In genomic region chr2:154638768-154639167, GRCh38 we compare ENCODE assay signal across 33 cellular contexts. TPM values are rescaled to one million over a fixed set of nuclear protein-coding genes. Genes with fewer than 3 reads are reported as not detected.
"Had no signal": no experiment of that assay in that cellular context is flagged by ENCODE, and none has a peak within 500 bp of the region (broad histone marks: within the 10 kb centered on the region; RNA-seq: fewer than 3 reads in every experiment).

No MANE protein-coding gene starts in this region.

- H3K27ac ChIP-seq: brain microvascular endothelial cell, dorsolateral prefrontal cortex had no signal

- H3K27me3 ChIP-seq: brain microvascular endothelial cell, dorsolateral prefrontal cortex had no signal

- H3K36me3 ChIP-seq: brain microvascular endothelial cell had no signal

- DNase-seq: activated CD4-positive, alpha-beta memory T cell treated with anti-CD3 and anti-CD28 coated beads for 36 hours; activated CD4-positive, alpha-beta T cell treated with anti-CD3 and anti-CD28 coated beads for 36 hours; activated CD4-positive, alpha-beta T cell treated with anti-CD3 and anti-CD28 coated beads, Interleukin-2, amount 10 ng/mL, durations not matched to agents 24 days and 14 days; activated CD4-positive, CD25-positive, alpha-beta regulatory T cell; activated CD4-positive, CD25-positive, alpha-beta regulatory T cell treated with anti-CD3 and anti-CD28 coated beads, Interleukin-2, amount 50 U/mL, for 72 hours; activated CD8-positive, alpha-beta memory T cell treated with anti-CD3 and anti-CD28 coated beads, Interleukin-2, amount 10 ng/mL, durations not matched to agents 7 days and 5 days; activated CD8-positive, alpha-beta memory T cell treated with anti-CD3 and anti-CD28 coated beads, Interleukin-2, amount 50 U/mL, for 4 hours; activated CD8-positive, alpha-beta T cell treated with anti-CD3 and anti-CD28 coated beads, Interleukin-2, amount 10 ng/mL, durations not matched to agents 7 days and 5 days; activated effector memory CD4-positive, alpha-beta T cell treated with anti-CD3 and anti-CD28 coated beads, Interleukin-2, amount 50 U/mL, for 16 hours; activated naive CD4-positive, alpha-beta T cell treated with anti-CD3 and anti-CD28 coated beads for 36 hours; activated naive CD8-positive, alpha-beta T cell treated with anti-CD3 and anti-CD28 coated beads, Interleukin-2, amount 10 ng/mL, durations not matched to agents 7 days and 5 days; activated T-cell treated with anti-CD3 and anti-CD28 coated beads, Interleukin-2, amount 50 U/mL, for 1 hour; activated T-cell treated with anti-CD3 and anti-CD28 coated beads, Interleukin-2, amount 50 U/mL, for 48 hours; amniotic stem cell; anterior cingulate cortex; brain microvascular endothelial cell; cerebellar nuclear complex; dorsolateral prefrontal cortex; effector memory CD4-positive, alpha-beta T cell; endodermal cell; foreskin fibroblast; head of caudate nucleus; T-helper 2 cell had no signal

- ATAC-seq: activated CD4-positive, alpha-beta T cell treated with anti-CD3 and anti-CD28 coated beads for 36 hours; activated CD8-positive, alpha-beta memory T cell treated with anti-CD3 and anti-CD28 coated beads, Interleukin-2, amount 10 ng/mL, durations not matched to agents 7 days and 5 days; activated CD8-positive, alpha-beta T cell treated with anti-CD3 and anti-CD28 coated beads, Interleukin-2, amount 10 ng/mL, durations not matched to agents 7 days and 5 days; esophagus mucosa had no signal

- H3K4me3 ChIP-seq: coronary artery, dorsolateral prefrontal cortex had no signal

- H3K27ac Mint-ChIP-seq: activated CD4-positive, alpha-beta memory T cell treated with anti-CD3 and anti-CD28 coated beads for 36 hours; activated CD4-positive, alpha-beta T cell treated with anti-CD3 and anti-CD28 coated beads for 36 hours; activated CD4-positive, alpha-beta T cell treated with anti-CD3 and anti-CD28 coated beads, Interleukin-2, amount 10 ng/mL, durations not matched to agents 24 days and 14 days; activated CD8-positive, alpha-beta memory T cell treated with anti-CD3 and anti-CD28 coated beads, Interleukin-2, amount 10 ng/mL, durations not matched to agents 7 days and 5 days; activated CD8-positive, alpha-beta T cell treated with anti-CD3 and anti-CD28 coated beads, Interleukin-2, amount 10 ng/mL, durations not matched to agents 7 days and 5 days; activated naive CD4-positive, alpha-beta T cell treated with anti-CD3 and anti-CD28 coated beads for 36 hours; activated naive CD4-positive, alpha-beta T cell treated with anti-CD3 and anti-CD28 coated beads, Interleukin-2, amount 50 U/mL, for 24 hours; activated naive CD8-positive, alpha-beta T cell treated with anti-CD3 and anti-CD28 coated beads, Interleukin-2, amount 10 ng/mL, durations not matched to agents 7 days and 5 days; activated T-helper 1 cell treated with anti-CD3 and anti-CD28 coated beads, Interleukin-12 subunit alpha, Interleukin-12 subunit beta, Interleukin-2, Interleukin-4 antibody, amounts not matched to agents 30 ng/mL and 10 ng/mL and 1 ng/mL, durations not matched to agents 14 hours and 24 hours and 36 hours; activated T-helper 2 cell treated with anti-CD3 and anti-CD28 coated beads, Interferon-gamma antibody, Interleukin-2, Interleukin-4, amounts not matched to agents 10 μg/mL and 5 μg/mL and 100 μg/mL, durations not matched to agents 14 hours and 24 hours and 36 hours; dendritic cell treated with granulocyte-macrophage colony-stimulating factor and Interleukin-4, amounts not matched to agents 40 ng/mL and 50 ng/mL, for 4 days; endodermal cell had no signal

- H3K9me3 Mint-ChIP-seq: activated CD4-positive, alpha-beta T cell treated with anti-CD3 and anti-CD28 coated beads, Interleukin-2, amount 10 ng/mL, durations not matched to agents 24 days and 14 days; activated naive CD4-positive, alpha-beta T cell treated with anti-CD3 and anti-CD28 coated beads for 36 hours; activated naive CD4-positive, alpha-beta T cell treated with anti-CD3 and anti-CD28 coated beads, Interleukin-2, amount 50 U/mL, for 24 hours; activated naive CD8-positive, alpha-beta T cell treated with anti-CD3 and anti-CD28 coated beads, Interleukin-2, amount 10 ng/mL, durations not matched to agents 7 days and 5 days; activated T-helper 1 cell treated with anti-CD3 and anti-CD28 coated beads, Interleukin-12 subunit alpha, Interleukin-12 subunit beta, Interleukin-2, Interleukin-4 antibody, amounts not matched to agents 30 ng/mL and 10 ng/mL and 1 ng/mL, durations not matched to agents 14 hours and 24 hours and 36 hours; activated T-helper 2 cell treated with anti-CD3 and anti-CD28 coated beads, Interferon-gamma antibody, Interleukin-2, Interleukin-4, amounts not matched to agents 10 μg/mL and 5 μg/mL and 100 μg/mL, durations not matched to agents 14 hours and 24 hours and 36 hours; endodermal cell had no signal

- H3K36me3 Mint-ChIP-seq: activated CD4-positive, alpha-beta memory T cell treated with anti-CD3 and anti-CD28 coated beads for 36 hours; activated CD8-positive, alpha-beta memory T cell treated with anti-CD3 and anti-CD28 coated beads, Interleukin-2, amount 10 ng/mL, durations not matched to agents 7 days and 5 days; activated naive CD4-positive, alpha-beta T cell treated with anti-CD3 and anti-CD28 coated beads, Interleukin-2, amount 50 U/mL, for 24 hours; activated naive CD8-positive, alpha-beta T cell treated with anti-CD3 and anti-CD28 coated beads, Interleukin-2, amount 10 ng/mL, durations not matched to agents 7 days and 5 days had no signal

RNA-seq across cellular contexts. Expression of gene KCNJ3, which starts 59.7 kb away (rescaled TPM):
- total RNA-seq: activated CD4-positive, alpha-beta memory T cell treated with anti-CD3 and anti-CD28 coated beads for 36 hours; activated CD4-positive, alpha-beta T cell treated with anti-CD3 and anti-CD28 coated beads for 36 hours; activated CD4-positive, alpha-beta T cell treated with anti-CD3 and anti-CD28 coated beads, Interleukin-2, amount 10 ng/mL, durations not matched to agents 24 days and 14 days; activated CD8-positive, alpha-beta memory T cell treated with anti-CD3 and anti-CD28 coated beads for 36 hours; activated CD8-positive, alpha-beta memory T cell treated with anti-CD3 and anti-CD28 coated beads, Interleukin-2, amount 10 ng/mL, durations not matched to agents 7 days and 5 days; activated CD8-positive, alpha-beta T cell treated with anti-CD3 and anti-CD28 coated beads, Interleukin-2, amount 10 ng/mL, durations not matched to agents 7 days and 5 days; activated naive CD4-positive, alpha-beta T cell treated with anti-CD3 and anti-CD28 coated beads for 36 hours; activated naive CD8-positive, alpha-beta T cell treated with anti-CD3 and anti-CD28 coated beads, Interleukin-2, amount 10 ng/mL, durations not matched to agents 7 days and 5 days; activated T-helper 1 cell treated with anti-CD3 and anti-CD28 coated beads, Interleukin-12 subunit alpha, Interleukin-12 subunit beta, Interleukin-2, Interleukin-4 antibody, amounts not matched to agents 30 ng/mL and 10 ng/mL and 1 ng/mL, durations not matched to agents 14 hours and 24 hours and 36 hours; activated T-helper 2 cell treated with anti-CD3 and anti-CD28 coated beads, Interferon-gamma antibody, Interleukin-2, Interleukin-4, amounts not matched to agents 10 μg/mL and 5 μg/mL and 100 μg/mL, durations not matched to agents 14 hours and 24 hours and 36 hours; astrocyte; bronchial epithelial cell; esophagus mucosa; T-helper 1 cell treated with Interleukin-12 subunit alpha and Interleukin-12 subunit beta and Interleukin-4 antibody, amounts not matched to agents 30 ng/mL and 1 ng/mL, for 36 hours had no signal
